Comparison of ENCODE assay signal across 2 cellular contexts in the genomic region with DNA sequence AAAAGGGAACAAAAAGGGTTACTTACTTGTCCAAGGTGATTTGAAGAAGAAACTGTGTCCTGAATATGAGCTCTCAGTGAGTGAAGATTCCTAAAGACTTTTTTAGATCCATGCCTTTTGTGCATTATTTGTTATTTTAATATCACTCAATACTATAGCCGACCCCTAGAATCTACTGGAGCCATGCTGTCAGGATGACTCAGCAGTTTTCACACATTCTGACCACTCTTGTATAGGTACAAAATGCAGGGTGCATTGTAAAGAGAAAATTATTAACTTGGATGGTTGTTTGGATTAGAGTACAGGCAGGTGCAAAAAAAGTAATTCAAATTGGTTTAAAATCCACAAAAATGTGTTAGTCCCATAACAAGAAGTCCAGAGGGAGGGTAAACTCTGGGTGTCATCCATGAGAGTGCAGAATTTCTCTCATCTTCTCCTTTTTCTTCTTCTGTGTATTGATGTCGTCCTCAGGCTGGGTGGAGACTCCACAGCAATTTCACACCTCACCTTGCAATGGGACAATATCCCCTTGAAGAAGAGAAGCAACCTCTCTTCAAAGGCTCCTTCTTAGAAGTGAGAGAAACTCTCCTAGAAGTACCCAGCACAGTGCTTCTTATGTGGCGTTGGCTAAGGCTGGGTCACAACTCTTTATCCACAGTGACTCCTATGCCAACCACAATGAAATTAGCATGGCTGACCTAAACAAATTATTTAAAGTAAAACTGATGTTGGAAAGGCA.
TF ChIP-seq lines count a peak whose summit lies in the region.

No MANE protein-coding gene starts in this region.

TF ChIP-seq in HepG2, 621 proteins besides CTCF, POLR2A, EP300 and RAD21 (continues in another document):
- TF ChIP-seq RFX3 (CRISPR knock-in tag; IDR thresholded peaks at IDR 0.05) (no peak), ZMAT3 (CRISPR knock-in tag; conservative IDR thresholded peaks at IDR 0.05) (no peak), ZSCAN5A (CRISPR knock-in tag; IDR thresholded peaks at IDR 0.05; ENCODE audit: borderline replicate concordance) (no peak), ZNF331 (CRISPR knock-in tag; IDR thresholded peaks at IDR 0.05) (no peak), HDAC1 (CRISPR knock-in tag; IDR thresholded peaks at IDR 0.05) (no peak), JUNB (CRISPR knock-in tag; IDR thresholded peaks at IDR 0.05; ENCODE audit: borderline replicate concordance) (no peak), MAFK (conservative IDR thresholded peaks at IDR 0.05 in 1 of 2, IDR thresholded peaks at IDR 0.05 in 1 of 2; ENCODE audit: low read length in 2 of 2) (peak; percentile 91 to 93), BCLAF1 (IDR thresholded peaks at IDR 0.05) (no peak), GLMP (CRISPR knock-in tag; IDR thresholded peaks at IDR 0.05; ENCODE audit: borderline replicate concordance) (no peak), NFE2L2 (IDR thresholded peaks at IDR 0.05; ENCODE audit: low read length) (peak; percentile 96), ATRX (CRISPR knock-in tag; IDR thresholded peaks at IDR 0.05; ENCODE audit: borderline replicate concordance) (no peak), DPF2 (CRISPR knock-in tag; IDR thresholded peaks at IDR 0.05; ENCODE audit: borderline replicate concordance, low read depth) (no peak), ZNF576 (CRISPR knock-in tag; IDR thresholded peaks at IDR 0.05) (no peak), NFKB2 (CRISPR knock-in tag; IDR thresholded peaks at IDR 0.05; ENCODE audit: borderline replicate concordance) (no peak)
- TF ChIP-seq, protein P1, sequence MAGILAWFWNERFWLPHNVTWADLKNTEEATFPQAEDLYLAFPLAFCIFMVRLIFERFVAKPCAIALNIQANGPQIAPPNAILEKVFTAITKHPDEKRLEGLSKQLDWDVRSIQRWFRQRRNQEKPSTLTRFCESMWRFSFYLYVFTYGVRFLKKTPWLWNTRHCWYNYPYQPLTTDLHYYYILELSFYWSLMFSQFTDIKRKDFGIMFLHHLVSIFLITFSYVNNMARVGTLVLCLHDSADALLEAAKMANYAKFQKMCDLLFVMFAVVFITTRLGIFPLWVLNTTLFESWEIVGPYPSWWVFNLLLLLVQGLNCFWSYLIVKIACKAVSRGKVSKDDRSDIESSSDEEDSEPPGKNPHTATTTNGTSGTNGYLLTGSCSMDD (CRISPR knock-in tag; IDR thresholded peaks at IDR 0.05) = no peak
- TF ChIP-seq, protein P2, sequence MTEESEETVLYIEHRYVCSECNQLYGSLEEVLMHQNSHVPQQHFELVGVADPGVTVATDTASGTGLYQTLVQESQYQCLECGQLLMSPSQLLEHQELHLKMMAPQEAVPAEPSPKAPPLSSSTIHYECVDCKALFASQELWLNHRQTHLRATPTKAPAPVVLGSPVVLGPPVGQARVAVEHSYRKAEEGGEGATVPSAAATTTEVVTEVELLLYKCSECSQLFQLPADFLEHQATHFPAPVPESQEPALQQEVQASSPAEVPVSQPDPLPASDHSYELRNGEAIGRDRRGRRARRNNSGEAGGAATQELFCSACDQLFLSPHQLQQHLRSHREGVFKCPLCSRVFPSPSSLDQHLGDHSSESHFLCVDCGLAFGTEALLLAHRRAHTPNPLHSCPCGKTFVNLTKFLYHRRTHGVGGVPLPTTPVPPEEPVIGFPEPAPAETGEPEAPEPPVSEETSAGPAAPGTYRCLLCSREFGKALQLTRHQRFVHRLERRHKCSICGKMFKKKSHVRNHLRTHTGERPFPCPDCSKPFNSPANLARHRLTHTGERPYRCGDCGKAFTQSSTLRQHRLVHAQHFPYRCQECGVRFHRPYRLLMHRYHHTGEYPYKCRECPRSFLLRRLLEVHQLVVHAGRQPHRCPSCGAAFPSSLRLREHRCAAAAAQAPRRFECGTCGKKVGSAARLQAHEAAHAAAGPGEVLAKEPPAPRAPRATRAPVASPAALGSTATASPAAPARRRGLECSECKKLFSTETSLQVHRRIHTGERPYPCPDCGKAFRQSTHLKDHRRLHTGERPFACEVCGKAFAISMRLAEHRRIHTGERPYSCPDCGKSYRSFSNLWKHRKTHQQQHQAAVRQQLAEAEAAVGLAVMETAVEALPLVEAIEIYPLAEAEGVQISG (CRISPR knock-in tag; IDR thresholded peaks at IDR 0.05) = no peak

TF ChIP-seq in H1, 55 proteins besides CTCF, POLR2A, EP300 and RAD21:
- TF ChIP-seq BACH1 (IDR thresholded peaks at IDR 0.05; ENCODE audit: low read length) (peak; percentile 92), MAFK (IDR thresholded peaks at IDR 0.05; ENCODE audit: low read depth, low read length) (peak; percentile 77), SAP30 (IDR thresholded peaks at IDR 0.05; ENCODE audit: insufficient read depth, insufficient replicate concordance, low read length) (no peak)
